In genomic region chr2:170020777-170021176, GRCh38 we compare ENCODE assay signal across 8 cellular contexts.
"Had no signal": no experiment of that assay in that cellular context is flagged by ENCODE, and none has a peak within 500 bp of the region (broad histone marks: within the 10 kb centered on the region; RNA-seq: fewer than 3 reads in every experiment).

No MANE protein-coding gene starts in this region.

- DNase-seq: H9, HCEC 1CT, KG1 had no signal

- H3K4me2 ChIP-seq: GM23338 had no signal

- H3K4me3 ChIP-seq: GM23338 had no signal

- H3K27ac ChIP-seq: HL-60 had no signal

- FAIRE-seq: H1, H54, HepG2 had no signal

- ATAC-seq: GM23338, HepG2 had no signal

- H2AFZ ChIP-seq: GM23338 had no signal
